In genomic region chr12:3743803-3744202, GRCh38 we compare ENCODE assay signal across 11 cellular contexts. TPM values are rescaled to one million over a fixed set of nuclear protein-coding genes. Genes with fewer than 3 reads are reported as not detected.
DNase-seq lines count a peak whose midpoint lies in the region; ATAC-seq and TF ChIP-seq lines count a peak whose summit lies in the region.
"Had no signal": no experiment of that assay in that cellular context is flagged by ENCODE, and none has a peak within 500 bp of the region (broad histone marks: within the 10 kb centered on the region; RNA-seq: fewer than 3 reads in every experiment).

No MANE protein-coding gene starts in this region.

- H3K36me3 ChIP-seq in body of pancreas (replicated peaks in 1 of 2; ENCODE audit: insufficient read depth in 1 of 2, low read depth in 2 of 2), result no peaks in the 10 kb centered on the region
- H3K36me3 ChIP-seq in gastrocnemius medialis, result no peaks in the 10 kb centered on the region

- WGBS in body of pancreas, 2 donors, result 82 to 88% methylated on average over 6 of the region's 6 CpGs

- no peak overlapping the region for H3K4me3 ChIP-seq in body of pancreas
- no peak overlapping the region for H3K4me3 ChIP-seq in gastrocnemius medialis
- H3K4me3 ChIP-seq: K562 had no signal

- in situ Hi-C loops in gastrocnemius medialis (cut with MboI; ENCODE audit: low sequenced_read_pairs in 4 of 4), result no loop called here

- intact Hi-C loops in body of pancreas (cut with DNase I) (no loop called here), gastrocnemius medialis (cut with DNase I; ENCODE audit: low total_unique reads) (no loop called here)

- TF ChIP-seq POLR2A in body of pancreas (IDR thresholded peaks at IDR 0.05), result no peak
- no peak for TF ChIP-seq POLR2A in gastrocnemius medialis (IDR thresholded peaks at IDR 0.05)

- ATAC-seq in HG03108 (IDR thresholded peaks at IDR 0.05; ENCODE audit: unreplicated experiment) (peak; percentile 54), body of pancreas (peak; percentile 47), gastrocnemius medialis (peak; percentile 39 to 58), GM18858 (IDR thresholded peaks at IDR 0.05; ENCODE audit: unreplicated experiment) (no peak), HG03457 (IDR thresholded peaks at IDR 0.05; ENCODE audit: unreplicated experiment) (no peak)
- ATAC-seq: K562, left lobe of liver had no signal

- no peaks in the 10 kb centered on the region for H3K9me3 ChIP-seq in body of pancreas
- H3K9me3 ChIP-seq in gastrocnemius medialis, result no peaks in the 10 kb centered on the region

- H3K27me3 ChIP-seq in body of pancreas (no peaks in the 10 kb centered on the region), gastrocnemius medialis (no peaks in the 10 kb centered on the region)

- H3K27ac ChIP-seq in body of pancreas (no peak overlapping the region), gastrocnemius medialis (peak overlapping the region in 2 of 4 donors; percentile 9 to 55)

- H3K4me1 ChIP-seq in body of pancreas, result no peaks in the 10 kb centered on the region
- H3K4me1 ChIP-seq in gastrocnemius medialis, result no peaks in the 10 kb centered on the region

- TF ChIP-seq CTCF in body of pancreas (IDR thresholded peaks at IDR 0.05), result no peak
- TF ChIP-seq CTCF in gastrocnemius medialis (IDR thresholded peaks at IDR 0.05 in 4 of 5, conservative IDR thresholded peaks at IDR 0.05 in 1 of 5), result no peak

- DNase-seq in activated CD4-positive, alpha-beta T cell treated with anti-CD3 and anti-CD28 coated beads for 48 hours, result peak; percentile 21
- DNase-seq in activated CD4-positive, alpha-beta T cell treated with anti-CD3 and anti-CD28 coated beads for 4 hours, result no peak
- DNase-seq in body of pancreas, result peak in 1 of 4 donors; percentile 16
- no peak for DNase-seq in gastrocnemius medialis
- DNase-seq in NCI-H187 treated with DMSO at 0.1 percent for 48 hours (lab: John Stamatoyannopoulos, UW), result no peak
- DNase-seq: 8988T had no signal

RNA-seq across cellular contexts. Expression of gene CRACR2A, which starts 9.1 kb away (rescaled TPM):
- 10 to 100 TPM in 1 of 2 donors, 1 to 10 TPM in 1; 7.0 to 13.8 TPM for total RNA-seq in body of pancreas
- 1 to 10 TPM in 2 of 4 donors, under 1 TPM in 2; 0.47 to 1.7 (median 1.1) TPM for total RNA-seq in gastrocnemius medialis

Comparison
In these comparisons a context has a peak if more than half of its experiments do, and no peak if none do; other contexts are left out.
1. ATAC-seq: peak in HG03108 (single experiment), body of pancreas (single experiment) and gastrocnemius medialis (2 of 2); none in GM18858 (single experiment) and HG03457 (single experiment).